Comparison of ENCODE assay signal across 1 cellular context in the genomic region with DNA sequence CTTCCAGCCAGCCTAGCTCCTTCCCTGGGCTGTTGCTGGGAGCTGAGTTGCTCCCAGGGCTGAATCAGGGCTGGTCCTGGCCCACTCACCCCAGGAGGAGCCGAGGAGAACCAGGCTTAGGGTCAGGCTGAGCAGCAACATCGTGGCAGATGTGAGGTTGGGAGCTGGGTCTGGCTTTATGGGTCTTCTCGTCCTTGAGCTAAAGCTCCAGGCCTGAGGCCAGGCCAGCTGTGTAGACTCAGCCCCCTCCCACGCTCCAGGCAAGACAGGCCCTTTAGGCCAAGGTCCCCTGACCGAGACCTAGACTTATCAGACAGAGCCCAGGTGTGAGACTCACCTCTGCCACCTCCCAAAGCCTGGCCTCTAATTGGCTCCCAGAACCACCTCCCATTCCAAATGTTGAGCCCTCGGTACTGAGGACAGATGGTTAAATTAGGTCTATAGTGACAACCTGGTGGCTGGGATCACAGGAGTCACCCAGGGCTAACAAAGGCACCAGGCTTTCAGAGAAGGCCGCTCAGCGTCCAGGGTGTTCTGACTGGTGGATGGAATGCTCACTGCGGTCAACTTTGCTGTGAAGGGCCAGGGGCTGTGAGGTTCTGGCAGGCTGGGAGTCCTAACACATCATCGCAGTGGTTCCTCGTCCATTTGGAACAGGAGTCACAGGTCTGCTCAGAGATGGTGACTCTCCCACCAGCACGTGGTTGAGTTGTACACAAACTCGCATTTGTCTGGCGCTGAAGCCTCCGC.
TF ChIP-seq lines count a peak whose summit lies in the region.

A gene (minus strand): TSS at position 151 of the 750 bp plus-strand sequence. CDS start 10 bp downstream, at position 141.

TF ChIP-seq in HepG2, 621 proteins besides CTCF, POLR2A, EP300 and RAD21:
- TF ChIP-seq REPIN1 (CRISPR knock-in tag; IDR thresholded peaks at IDR 0.05; ENCODE audit: borderline replicate concordance, low read depth): 0 out of 2 replicates have a peak, but pooled peaks have one; percentile 18
- TF ChIP-seq, protein P1, sequence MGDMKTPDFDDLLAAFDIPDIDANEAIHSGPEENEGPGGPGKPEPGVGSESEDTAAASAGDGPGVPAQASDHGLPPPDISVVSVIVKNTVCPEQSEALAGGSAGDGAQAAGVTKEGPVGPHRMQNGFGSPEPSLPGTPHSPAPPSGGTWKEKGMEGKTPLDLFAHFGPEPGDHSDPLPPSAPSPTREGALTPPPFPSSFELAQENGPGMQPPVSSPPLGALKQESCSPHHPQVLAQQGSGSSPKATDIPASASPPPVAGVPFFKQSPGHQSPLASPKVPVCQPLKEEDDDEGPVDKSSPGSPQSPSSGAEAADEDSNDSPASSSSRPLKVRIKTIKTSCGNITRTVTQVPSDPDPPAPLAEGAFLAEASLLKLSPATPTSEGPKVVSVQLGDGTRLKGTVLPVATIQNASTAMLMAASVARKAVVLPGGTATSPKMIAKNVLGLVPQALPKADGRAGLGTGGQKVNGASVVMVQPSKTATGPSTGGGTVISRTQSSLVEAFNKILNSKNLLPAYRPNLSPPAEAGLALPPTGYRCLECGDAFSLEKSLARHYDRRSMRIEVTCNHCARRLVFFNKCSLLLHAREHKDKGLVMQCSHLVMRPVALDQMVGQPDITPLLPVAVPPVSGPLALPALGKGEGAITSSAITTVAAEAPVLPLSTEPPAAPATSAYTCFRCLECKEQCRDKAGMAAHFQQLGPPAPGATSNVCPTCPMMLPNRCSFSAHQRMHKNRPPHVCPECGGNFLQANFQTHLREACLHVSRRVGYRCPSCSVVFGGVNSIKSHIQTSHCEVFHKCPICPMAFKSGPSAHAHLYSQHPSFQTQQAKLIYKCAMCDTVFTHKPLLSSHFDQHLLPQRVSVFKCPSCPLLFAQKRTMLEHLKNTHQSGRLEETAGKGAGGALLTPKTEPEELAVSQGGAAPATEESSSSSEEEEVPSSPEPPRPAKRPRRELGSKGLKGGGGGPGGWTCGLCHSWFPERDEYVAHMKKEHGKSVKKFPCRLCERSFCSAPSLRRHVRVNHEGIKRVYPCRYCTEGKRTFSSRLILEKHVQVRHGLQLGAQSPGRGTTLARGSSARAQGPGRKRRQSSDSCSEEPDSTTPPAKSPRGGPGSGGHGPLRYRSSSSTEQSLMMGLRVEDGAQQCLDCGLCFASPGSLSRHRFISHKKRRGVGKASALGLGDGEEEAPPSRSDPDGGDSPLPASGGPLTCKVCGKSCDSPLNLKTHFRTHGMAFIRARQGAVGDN (CRISPR knock-in tag; IDR thresholded peaks at IDR 0.05): peak; percentile 27; the same call in 1 of the 2 replicates
- TF ChIP-seq ZNF205 (CRISPR knock-in tag; IDR thresholded peaks at IDR 0.05): no peak
- peak; percentile 49; the same call in 1 of the 2 replicates for TF ChIP-seq ZNF225 (CRISPR knock-in tag; IDR thresholded peaks at IDR 0.05)
- peak; percentile 38; the same call in 1 of the 2 replicates for TF ChIP-seq FOXO1 (CRISPR knock-in tag; IDR thresholded peaks at IDR 0.05)
- no peak for TF ChIP-seq ZKSCAN5 (CRISPR knock-in tag; IDR thresholded peaks at IDR 0.05)
- peak; percentile 68; the same call in 1 of the 2 replicates for TF ChIP-seq PAF1 (CRISPR knock-in tag; IDR thresholded peaks at IDR 0.05)
- peak; percentile 12; the same call in 1 of the 2 replicates for TF ChIP-seq STAG1 (CRISPR knock-in tag; IDR thresholded peaks at IDR 0.05)
- TF ChIP-seq, protein P2, sequence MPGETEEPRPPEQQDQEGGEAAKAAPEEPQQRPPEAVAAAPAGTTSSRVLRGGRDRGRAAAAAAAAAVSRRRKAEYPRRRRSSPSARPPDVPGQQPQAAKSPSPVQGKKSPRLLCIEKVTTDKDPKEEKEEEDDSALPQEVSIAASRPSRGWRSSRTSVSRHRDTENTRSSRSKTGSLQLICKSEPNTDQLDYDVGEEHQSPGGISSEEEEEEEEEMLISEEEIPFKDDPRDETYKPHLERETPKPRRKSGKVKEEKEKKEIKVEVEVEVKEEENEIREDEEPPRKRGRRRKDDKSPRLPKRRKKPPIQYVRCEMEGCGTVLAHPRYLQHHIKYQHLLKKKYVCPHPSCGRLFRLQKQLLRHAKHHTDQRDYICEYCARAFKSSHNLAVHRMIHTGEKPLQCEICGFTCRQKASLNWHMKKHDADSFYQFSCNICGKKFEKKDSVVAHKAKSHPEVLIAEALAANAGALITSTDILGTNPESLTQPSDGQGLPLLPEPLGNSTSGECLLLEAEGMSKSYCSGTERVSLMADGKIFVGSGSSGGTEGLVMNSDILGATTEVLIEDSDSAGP (CRISPR knock-in tag; IDR thresholded peaks at IDR 0.05; ENCODE audit: borderline replicate concordance): 0 out of 2 replicates have a peak, but pooled peaks have one; percentile 41
- TF ChIP-seq, protein P3, sequence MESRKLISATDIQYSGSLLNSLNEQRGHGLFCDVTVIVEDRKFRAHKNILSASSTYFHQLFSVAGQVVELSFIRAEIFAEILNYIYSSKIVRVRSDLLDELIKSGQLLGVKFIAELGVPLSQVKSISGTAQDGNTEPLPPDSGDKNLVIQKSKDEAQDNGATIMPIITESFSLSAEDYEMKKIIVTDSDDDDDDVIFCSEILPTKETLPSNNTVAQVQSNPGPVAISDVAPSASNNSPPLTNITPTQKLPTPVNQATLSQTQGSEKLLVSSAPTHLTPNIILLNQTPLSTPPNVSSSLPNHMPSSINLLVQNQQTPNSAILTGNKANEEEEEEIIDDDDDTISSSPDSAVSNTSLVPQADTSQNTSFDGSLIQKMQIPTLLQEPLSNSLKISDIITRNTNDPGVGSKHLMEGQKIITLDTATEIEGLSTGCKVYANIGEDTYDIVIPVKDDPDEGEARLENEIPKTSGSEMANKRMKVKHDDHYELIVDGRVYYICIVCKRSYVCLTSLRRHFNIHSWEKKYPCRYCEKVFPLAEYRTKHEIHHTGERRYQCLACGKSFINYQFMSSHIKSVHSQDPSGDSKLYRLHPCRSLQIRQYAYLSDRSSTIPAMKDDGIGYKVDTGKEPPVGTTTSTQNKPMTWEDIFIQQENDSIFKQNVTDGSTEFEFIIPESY (CRISPR knock-in tag; IDR thresholded peaks at IDR 0.05): peak; percentile 92
- TF ChIP-seq TEAD3 (CRISPR knock-in tag; optimal IDR thresholded peaks at IDR 0.05; ENCODE audit: borderline replicate concordance): peak; percentile 99
- peak; percentile 50; the same call in 1 of the 2 replicates for TF ChIP-seq ZNF326 (CRISPR knock-in tag; IDR thresholded peaks at IDR 0.05; ENCODE audit: borderline replicate concordance)
- no peak for TF ChIP-seq MATR3 (CRISPR knock-in tag; IDR thresholded peaks at IDR 0.05)
- TF ChIP-seq POLR2G (IDR thresholded peaks at IDR 0.05; ENCODE audit: low read depth, low read length): 0 out of 2 replicates have a peak, but pooled peaks have one; percentile 31
- 0 out of 2 replicates have a peak, but pooled peaks have one; percentile 21 for TF ChIP-seq ZNF451 (CRISPR knock-in tag; IDR thresholded peaks at IDR 0.05)
- TF ChIP-seq, protein P4, sequence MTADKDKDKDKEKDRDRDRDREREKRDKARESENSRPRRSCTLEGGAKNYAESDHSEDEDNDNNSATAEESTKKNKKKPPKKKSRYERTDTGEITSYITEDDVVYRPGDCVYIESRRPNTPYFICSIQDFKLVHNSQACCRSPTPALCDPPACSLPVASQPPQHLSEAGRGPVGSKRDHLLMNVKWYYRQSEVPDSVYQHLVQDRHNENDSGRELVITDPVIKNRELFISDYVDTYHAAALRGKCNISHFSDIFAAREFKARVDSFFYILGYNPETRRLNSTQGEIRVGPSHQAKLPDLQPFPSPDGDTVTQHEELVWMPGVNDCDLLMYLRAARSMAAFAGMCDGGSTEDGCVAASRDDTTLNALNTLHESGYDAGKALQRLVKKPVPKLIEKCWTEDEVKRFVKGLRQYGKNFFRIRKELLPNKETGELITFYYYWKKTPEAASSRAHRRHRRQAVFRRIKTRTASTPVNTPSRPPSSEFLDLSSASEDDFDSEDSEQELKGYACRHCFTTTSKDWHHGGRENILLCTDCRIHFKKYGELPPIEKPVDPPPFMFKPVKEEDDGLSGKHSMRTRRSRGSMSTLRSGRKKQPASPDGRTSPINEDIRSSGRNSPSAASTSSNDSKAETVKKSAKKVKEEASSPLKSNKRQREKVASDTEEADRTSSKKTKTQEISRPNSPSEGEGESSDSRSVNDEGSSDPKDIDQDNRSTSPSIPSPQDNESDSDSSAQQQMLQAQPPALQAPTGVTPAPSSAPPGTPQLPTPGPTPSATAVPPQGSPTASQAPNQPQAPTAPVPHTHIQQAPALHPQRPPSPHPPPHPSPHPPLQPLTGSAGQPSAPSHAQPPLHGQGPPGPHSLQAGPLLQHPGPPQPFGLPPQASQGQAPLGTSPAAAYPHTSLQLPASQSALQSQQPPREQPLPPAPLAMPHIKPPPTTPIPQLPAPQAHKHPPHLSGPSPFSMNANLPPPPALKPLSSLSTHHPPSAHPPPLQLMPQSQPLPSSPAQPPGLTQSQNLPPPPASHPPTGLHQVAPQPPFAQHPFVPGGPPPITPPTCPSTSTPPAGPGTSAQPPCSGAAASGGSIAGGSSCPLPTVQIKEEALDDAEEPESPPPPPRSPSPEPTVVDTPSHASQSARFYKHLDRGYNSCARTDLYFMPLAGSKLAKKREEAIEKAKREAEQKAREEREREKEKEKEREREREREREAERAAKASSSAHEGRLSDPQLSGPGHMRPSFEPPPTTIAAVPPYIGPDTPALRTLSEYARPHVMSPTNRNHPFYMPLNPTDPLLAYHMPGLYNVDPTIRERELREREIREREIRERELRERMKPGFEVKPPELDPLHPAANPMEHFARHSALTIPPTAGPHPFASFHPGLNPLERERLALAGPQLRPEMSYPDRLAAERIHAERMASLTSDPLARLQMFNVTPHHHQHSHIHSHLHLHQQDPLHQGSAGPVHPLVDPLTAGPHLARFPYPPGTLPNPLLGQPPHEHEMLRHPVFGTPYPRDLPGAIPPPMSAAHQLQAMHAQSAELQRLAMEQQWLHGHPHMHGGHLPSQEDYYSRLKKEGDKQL (CRISPR knock-in tag; IDR thresholded peaks at IDR 0.05; ENCODE audit: low read depth): no peak
- no peak for TF ChIP-seq CREB1 (IDR thresholded peaks at IDR 0.05)
- no peak for TF ChIP-seq CREB1 (CRISPR knock-in tag; IDR thresholded peaks at IDR 0.05)
- TF ChIP-seq ZNF136 (CRISPR knock-in tag; IDR thresholded peaks at IDR 0.05; ENCODE audit: low read depth): no peak
